Comparison of ENCODE assay signal across 20 cellular contexts in the genomic region with DNA sequence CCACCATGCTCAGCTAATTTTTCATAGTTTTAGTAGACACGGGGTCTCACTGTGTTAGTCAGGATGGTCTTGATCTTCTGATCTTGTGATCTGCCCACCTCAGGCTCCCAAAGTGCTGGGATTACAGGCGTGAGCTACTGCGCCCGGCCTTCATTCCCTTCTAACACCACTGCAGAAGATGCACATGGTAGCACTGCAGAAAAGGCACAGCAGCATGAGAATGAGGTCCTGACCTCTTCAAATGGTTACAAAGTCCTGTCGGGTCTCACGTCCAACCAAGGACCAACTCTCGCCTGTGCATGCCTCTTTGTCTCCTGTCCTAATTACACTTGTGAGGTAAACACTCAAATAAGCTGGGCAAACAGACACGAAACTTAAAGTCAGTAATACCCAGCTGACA.
"Had no signal": no experiment of that assay in that cellular context is flagged by ENCODE, and none has a peak within 500 bp of the region (broad histone marks: within the 10 kb centered on the region; RNA-seq: fewer than 3 reads in every experiment).

No MANE protein-coding gene starts in this region.

- H3K4me3 Mint-ChIP-seq: mesothelial cell of epicardium, naive B cell had no signal

- H3K27ac Mint-ChIP-seq: mesothelial cell of epicardium; naive B cell; stimulated activated memory B cell treated with anti-CD40 and anti-IgM and Interleukin-4, amounts not matched to agents 10 μg/mL and 1 μg/mL and 100 μg/mL, for 72 hours had no signal

- H3K36me3 Mint-ChIP-seq: naive B cell; stimulated activated memory B cell treated with anti-CD40 and anti-IgM and Interleukin-4, amounts not matched to agents 10 μg/mL and 1 μg/mL and 100 μg/mL, for 72 hours had no signal

- H3K9me3 Mint-ChIP-seq: effector memory CD8-positive, alpha-beta T cell; mesothelial cell of epicardium; naive B cell; stimulated activated memory B cell treated with anti-CD40 and anti-IgM and Interleukin-4, amounts not matched to agents 10 μg/mL and 1 μg/mL and 100 μg/mL, for 72 hours had no signal

- ATAC-seq: effector memory CD8-positive, alpha-beta T cell; gastrocnemius medialis; mucosa of descending colon; sciatic nerve; stimulated activated memory B cell treated with anti-CD40 and anti-IgM and Interleukin-4, amounts not matched to agents 10 μg/mL and 1 μg/mL and 100 μg/mL, for 72 hours; stimulated activated naive CD8-positive, alpha-beta T cell treated with anti-CD3 and anti-CD28 coated beads, Interleukin-15, Interleukin-2, amounts not matched to agents 100 U/mL and 50 U/mL, for 24 hours had no signal

- DNase-seq: dermis blood vessel endothelial cell; effector memory CD8-positive, alpha-beta T cell; foreskin fibroblast; gastrocnemius medialis; head of caudate nucleus; mesenchymal stem cell; mucosa of descending colon; naive B cell; pancreas; retina; stimulated activated CD4-positive, alpha-beta T cell treated with anti-CD3 and anti-CD28 coated beads, Interleukin-2, amount 100 ng/mL, for 24 hours; stimulated activated CD4-positive, alpha-beta T cell treated with anti-CD3 and anti-CD28 coated beads, Interleukin-4, amount 100 ng/mL, for 24 hours; stimulated activated naive CD8-positive, alpha-beta T cell treated with anti-CD3 and anti-CD28 coated beads, Interleukin-15, Interleukin-2, amounts not matched to agents 100 U/mL and 50 U/mL, for 24 hours; substantia nigra; testis; tibial artery; upper lobe of left lung had no signal
